ENCODE assay signal across 17 cellular contexts in the genomic region with DNA sequence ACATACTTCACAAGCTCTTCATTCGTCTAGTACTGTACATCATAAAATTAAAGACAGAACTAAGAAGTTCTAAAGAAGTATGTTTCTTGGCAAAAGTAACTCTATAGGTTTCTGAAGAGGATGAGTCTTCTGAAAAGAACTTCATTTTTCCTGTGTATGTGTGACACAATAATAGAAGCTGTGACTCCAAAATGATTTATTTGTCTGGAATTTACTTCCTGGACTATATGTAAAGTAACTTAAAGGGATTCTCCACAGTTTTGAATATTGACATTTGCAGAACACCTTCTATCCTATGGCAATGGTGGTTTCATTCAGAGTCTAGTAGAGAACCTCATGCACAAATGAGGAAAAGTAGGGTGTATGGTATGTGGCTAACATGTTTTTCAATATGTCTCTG. TPM values are rescaled to one million over a fixed set of nuclear protein-coding genes. Genes with fewer than 3 reads are reported as not detected.
DNase-seq lines count a peak whose midpoint lies in the region; TF ChIP-seq lines count a peak whose summit lies in the region.
"Had no signal": no experiment of that assay in that cellular context is flagged by ENCODE, and none has a peak within 500 bp of the region (broad histone marks: within the 10 kb centered on the region; RNA-seq: fewer than 3 reads in every experiment).

No MANE protein-coding gene starts in this region.

- no peaks in the 10 kb centered on the region for H3K27me3 Mint-ChIP-seq in chondrocyte (ENCODE audit: low read depth)
- H3K27me3 Mint-ChIP-seq: activated CD4-positive, alpha-beta memory T cell treated with anti-CD3 and anti-CD28 coated beads for 36 hours; stimulated activated naive CD8-positive, alpha-beta T cell treated with anti-CD3 and anti-CD28 coated beads, Interleukin-15, Interleukin-2, amounts not matched to agents 100 ng/mL and 50 ng/mL, for 24 hours had no signal

- no TSS peak for BruUV-seq in PC-9 (replicated peaks; lab: Mats Ljungman, UMichigan)

- peaks cover 3% of the 10 kb centered on the region; the same call in 1 of the 2 replicates for H4K20me1 ChIP-seq in PC-9 (ENCODE audit: insufficient read depth)

- peak overlapping the region; percentile 51 for H3K27ac Mint-ChIP-seq in chondrocyte (ENCODE audit: unreplicated experiment)
- H3K27ac Mint-ChIP-seq: activated CD4-positive, alpha-beta memory T cell treated with anti-CD3 and anti-CD28 coated beads for 36 hours; activated T-helper 2 cell treated with anti-CD3 and anti-CD28 coated beads, Interferon-gamma antibody, Interleukin-2, Interleukin-4, amounts not matched to agents 10 μg/mL and 5 μg/mL and 100 μg/mL, durations not matched to agents 14 hours and 24 hours and 36 hours; stimulated activated naive CD8-positive, alpha-beta T cell treated with anti-CD3 and anti-CD28 coated beads, Interleukin-15, Interleukin-2, amounts not matched to agents 100 ng/mL and 50 ng/mL, for 24 hours had no signal

- H3K4me1 ChIP-seq in PC-9 (replicated peaks; ENCODE audit: insufficient read depth) = peaks cover 15% of the 10 kb centered on the region
- H3K4me1 ChIP-seq in thyroid gland = no peaks in the 10 kb centered on the region

- H3K4me1 Mint-ChIP-seq in chondrocyte (ENCODE audit: low read depth) = peaks cover 15% of the 10 kb centered on the region

- H3K9me3 Mint-ChIP-seq in chondrocyte (ENCODE audit: low read depth) = peaks cover 14% of the 10 kb centered on the region
- H3K9me3 Mint-ChIP-seq: activated CD4-positive, alpha-beta memory T cell treated with anti-CD3 and anti-CD28 coated beads for 36 hours; activated T-helper 2 cell treated with anti-CD3 and anti-CD28 coated beads, Interferon-gamma antibody, Interleukin-2, Interleukin-4, amounts not matched to agents 10 μg/mL and 5 μg/mL and 100 μg/mL, durations not matched to agents 14 hours and 24 hours and 36 hours; stimulated activated naive CD8-positive, alpha-beta T cell treated with anti-CD3 and anti-CD28 coated beads, Interleukin-15, Interleukin-2, amounts not matched to agents 100 ng/mL and 50 ng/mL, for 24 hours had no signal

- POLR2A ChIA-PET in PC-9 (lab: Charles Lee; ENCODE audit: unreplicated experiment) = no interaction called here

- WGBS in thyroid gland, 2 donors = 96% methylated on average over 1 of the region's 1 CpG

- intact Hi-C loops in PC-9 (cut with micrococcal nuclease; ENCODE audit: unreplicated experiment) (loop anchor here (5.0 kb wide), 1 partner anchor 36 kb away; the partner anchor contains the start of gene GTPBP10), thyroid gland (cut with DNase I) (no loop called here)

- H3K9me3 ChIP-seq in PC-9 (ENCODE audit: insufficient read depth, low read depth) (0 out of 2 replicates have a peak, but pooled peaks cover 5% of the 10 kb centered on the region), thyroid gland (no peaks in the 10 kb centered on the region)

- no peak overlapping the region for H3K4me2 ChIP-seq in PC-9

- peaks cover 39% of the 10 kb centered on the region for H3K36me3 Mint-ChIP-seq in chondrocyte (ENCODE audit: low read depth)

- H3K9me2 ChIP-seq in PC-9 (ENCODE audit: insufficient read depth) = no peaks in the 10 kb centered on the region

- no peak overlapping the region for H3K4me3 ChIP-seq in PC-9
- no peak overlapping the region for H3K4me3 ChIP-seq in thyroid gland (replicated peaks in 1 of 3)

- CTCF ChIA-PET in PC-9 (lab: Charles Lee) = no interaction called here

- TF ChIP-seq CTCF in PC-9 (conservative IDR thresholded peaks at IDR 0.05) (no peak), chondrocyte (IDR thresholded peaks at IDR 0.05) (no peak), thyroid gland (IDR thresholded peaks at IDR 0.05) (no peak)

- H3K27ac ChIP-seq in PC-9 = 0 out of 2 replicates have a peak overlapping the region, but pooled peaks have one; percentile 3
- no peak overlapping the region for H3K27ac ChIP-seq in thyroid gland

- peaks cover 45% of the 10 kb centered on the region for H3K36me3 ChIP-seq in PC-9 (ENCODE audit: low read depth)
- peaks cover 25 to 27% of the 10 kb centered on the region in 2 donors for H3K36me3 ChIP-seq in thyroid gland

- DNase-seq in Daoy (ENCODE audit: low read depth) = peak; percentile 9
- DNase-seq in PC-9 = peak in 1 of 2 experiments; percentile 73
- DNase-seq in chondrocyte (ENCODE audit: low spot score) = no peak
- peak; percentile 25 for DNase-seq in kidney glomerular epithelial cell (lab: John Stamatoyannopoulos, UW)
- DNase-seq in thyroid gland = no peak
- DNase-seq in NCI-H69 (lab: John Stamatoyannopoulos, UW) = no peak
- DNase-seq in NCI-H1092 treated with DMSO at 0.1 percent for 48 hours (lab: John Stamatoyannopoulos, UW) = no peak
- no peak for DNase-seq in AML-193 (lab: John Stamatoyannopoulos, UW)
- DNase-seq: activated CD4-positive, alpha-beta memory T cell treated with anti-CD3 and anti-CD28 coated beads for 36 hours; GOT3; islet precursor cell; NCI-H1048; NCI-H2171 treated with DMSO at 0.1 percent for 48 hours; occipital lobe; small intestine had no signal

- TF ChIP-seq POLR2A in thyroid gland (IDR thresholded peaks at IDR 0.05) = no peak

- H3K4me3 Mint-ChIP-seq in chondrocyte (ENCODE audit: unreplicated experiment) = no peak overlapping the region
- H3K4me3 Mint-ChIP-seq: activated CD4-positive, alpha-beta memory T cell treated with anti-CD3 and anti-CD28 coated beads for 36 hours; stimulated activated naive CD8-positive, alpha-beta T cell treated with anti-CD3 and anti-CD28 coated beads, Interleukin-15, Interleukin-2, amounts not matched to agents 100 ng/mL and 50 ng/mL, for 24 hours had no signal

- no peaks in the 10 kb centered on the region for H3K79me2 ChIP-seq in PC-9 (ENCODE audit: low read depth)

- no peaks in the 10 kb centered on the region for H3K27me3 ChIP-seq in PC-9 (ENCODE audit: insufficient read depth, low read depth)
- no peaks in the 10 kb centered on the region for H3K27me3 ChIP-seq in thyroid gland

- H3F3A ChIP-seq in PC-9 (ENCODE audit: insufficient read depth, low read depth) = peaks cover 4% of the 10 kb centered on the region

- no peak overlapping the region for H2AFZ ChIP-seq in PC-9

RNA-seq across cellular contexts. Expression of gene CLDN12, which starts 19.8 kb away (rescaled TPM):
- 22.5 and 23.3 TPM in 2 replicates for total RNA-seq in Daoy (2014; rRNA removed; shearing (Covaris generic))
- total RNA-seq in PC-9 (2021) (50.9 and 57.7 TPM in 2 replicates), chondrocyte (21.0 to 29.5 TPM (median 27.6 TPM) in 3 replicates), thyroid gland (10 to 100 TPM; 22.8 to 35.5 (median 29.3) TPM)

RNA-seq across cellular contexts. Expression of gene GTPBP10, which starts 36.9 kb away (rescaled TPM):
- 13.7 and 52.5 TPM in 2 replicates for total RNA-seq in Daoy (2014; rRNA removed; shearing (Covaris generic))
- 29.3 and 36.7 TPM in 2 replicates for total RNA-seq in PC-9 (2021)
- 14.5 to 15.7 TPM (median 14.9 TPM) in 3 replicates for total RNA-seq in chondrocyte
- total RNA-seq in thyroid gland = 10 to 100 TPM; 25.0 to 41.4 (median 33.2) TPM

Comparison
In these comparisons a context has a peak if more than half of its experiments do, and no peak if none do; other contexts are left out.
1. DNase-seq: peak in Daoy (single experiment) and kidney glomerular epithelial cell (single experiment); none in chondrocyte (single experiment), thyroid gland (0 of 2), NCI-H69 (single experiment), NCI-H1092 treated with DMSO at 0.1 percent for 48 hours (single experiment) and AML-193 (0 of 2).